1 cellular context compared by ENCODE assay signal in the genomic region with DNA sequence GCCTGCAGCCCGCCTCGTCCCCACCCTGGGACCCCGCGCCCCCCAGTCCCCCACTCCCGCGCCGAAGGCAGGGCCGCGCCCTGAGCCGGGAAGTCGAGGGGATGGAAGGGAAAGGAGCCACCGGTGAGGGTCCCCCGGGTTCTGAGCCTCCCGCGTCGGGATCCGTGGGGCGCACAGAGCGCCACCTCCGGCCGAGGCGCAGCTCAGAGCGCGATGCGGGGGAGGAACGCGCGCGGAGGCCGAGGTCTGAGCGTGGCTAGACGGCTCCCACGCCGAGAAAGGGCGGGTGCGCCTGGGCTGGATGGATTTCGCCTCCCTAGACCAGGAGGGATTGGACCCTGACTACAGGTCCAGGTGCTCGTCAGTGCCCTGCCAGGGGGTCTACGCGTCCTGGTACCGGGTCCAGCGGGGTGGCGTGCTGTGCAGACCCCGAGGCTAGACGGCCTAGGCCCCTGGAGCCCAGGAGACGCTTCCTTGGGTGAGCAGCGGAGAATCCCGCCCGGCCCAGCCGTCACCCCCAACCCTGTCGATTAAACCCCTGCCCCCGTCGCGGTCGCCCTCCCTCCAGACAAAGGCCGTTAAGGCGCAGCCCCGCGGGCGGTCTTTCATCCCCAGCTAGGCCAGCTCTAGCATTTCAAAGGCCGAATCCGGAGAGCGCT.
TF ChIP-seq lines count a peak whose summit lies in the region.

No MANE protein-coding gene starts in this region.

TF ChIP-seq in GM12878, 131 proteins besides CTCF, POLR2A, EP300 and RAD21 (continued from another document):
- TF ChIP-seq, protein P1, sequence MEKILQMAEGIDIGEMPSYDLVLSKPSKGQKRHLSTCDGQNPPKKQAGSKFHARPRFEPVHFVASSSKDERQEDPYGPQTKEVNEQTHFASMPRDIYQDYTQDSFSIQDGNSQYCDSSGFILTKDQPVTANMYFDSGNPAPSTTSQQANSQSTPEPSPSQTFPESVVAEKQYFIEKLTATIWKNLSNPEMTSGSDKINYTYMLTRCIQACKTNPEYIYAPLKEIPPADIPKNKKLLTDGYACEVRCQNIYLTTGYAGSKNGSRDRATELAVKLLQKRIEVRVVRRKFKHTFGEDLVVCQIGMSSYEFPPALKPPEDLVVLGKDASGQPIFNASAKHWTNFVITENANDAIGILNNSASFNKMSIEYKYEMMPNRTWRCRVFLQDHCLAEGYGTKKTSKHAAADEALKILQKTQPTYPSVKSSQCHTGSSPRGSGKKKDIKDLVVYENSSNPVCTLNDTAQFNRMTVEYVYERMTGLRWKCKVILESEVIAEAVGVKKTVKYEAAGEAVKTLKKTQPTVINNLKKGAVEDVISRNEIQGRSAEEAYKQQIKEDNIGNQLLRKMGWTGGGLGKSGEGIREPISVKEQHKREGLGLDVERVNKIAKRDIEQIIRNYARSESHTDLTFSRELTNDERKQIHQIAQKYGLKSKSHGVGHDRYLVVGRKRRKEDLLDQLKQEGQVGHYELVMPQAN (conservative IDR thresholded peaks at IDR 0.05), result 0 out of 2 replicates have a peak, but pooled peaks have one; percentile 7
- TF ChIP-seq, protein P2, sequence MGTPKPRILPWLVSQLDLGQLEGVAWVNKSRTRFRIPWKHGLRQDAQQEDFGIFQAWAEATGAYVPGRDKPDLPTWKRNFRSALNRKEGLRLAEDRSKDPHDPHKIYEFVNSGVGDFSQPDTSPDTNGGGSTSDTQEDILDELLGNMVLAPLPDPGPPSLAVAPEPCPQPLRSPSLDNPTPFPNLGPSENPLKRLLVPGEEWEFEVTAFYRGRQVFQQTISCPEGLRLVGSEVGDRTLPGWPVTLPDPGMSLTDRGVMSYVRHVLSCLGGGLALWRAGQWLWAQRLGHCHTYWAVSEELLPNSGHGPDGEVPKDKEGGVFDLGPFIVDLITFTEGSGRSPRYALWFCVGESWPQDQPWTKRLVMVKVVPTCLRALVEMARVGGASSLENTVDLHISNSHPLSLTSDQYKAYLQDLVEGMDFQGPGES (IDR thresholded peaks at IDR 0.05), result no peak
- no peak for TF ChIP-seq NBN (IDR thresholded peaks at IDR 0.05)
- no peak for TF ChIP-seq SPI1 (IDR thresholded peaks at IDR 0.05; ENCODE audit: borderline replicate concordance, insufficient read depth, low read depth, low read length)
- TF ChIP-seq, protein P3, sequence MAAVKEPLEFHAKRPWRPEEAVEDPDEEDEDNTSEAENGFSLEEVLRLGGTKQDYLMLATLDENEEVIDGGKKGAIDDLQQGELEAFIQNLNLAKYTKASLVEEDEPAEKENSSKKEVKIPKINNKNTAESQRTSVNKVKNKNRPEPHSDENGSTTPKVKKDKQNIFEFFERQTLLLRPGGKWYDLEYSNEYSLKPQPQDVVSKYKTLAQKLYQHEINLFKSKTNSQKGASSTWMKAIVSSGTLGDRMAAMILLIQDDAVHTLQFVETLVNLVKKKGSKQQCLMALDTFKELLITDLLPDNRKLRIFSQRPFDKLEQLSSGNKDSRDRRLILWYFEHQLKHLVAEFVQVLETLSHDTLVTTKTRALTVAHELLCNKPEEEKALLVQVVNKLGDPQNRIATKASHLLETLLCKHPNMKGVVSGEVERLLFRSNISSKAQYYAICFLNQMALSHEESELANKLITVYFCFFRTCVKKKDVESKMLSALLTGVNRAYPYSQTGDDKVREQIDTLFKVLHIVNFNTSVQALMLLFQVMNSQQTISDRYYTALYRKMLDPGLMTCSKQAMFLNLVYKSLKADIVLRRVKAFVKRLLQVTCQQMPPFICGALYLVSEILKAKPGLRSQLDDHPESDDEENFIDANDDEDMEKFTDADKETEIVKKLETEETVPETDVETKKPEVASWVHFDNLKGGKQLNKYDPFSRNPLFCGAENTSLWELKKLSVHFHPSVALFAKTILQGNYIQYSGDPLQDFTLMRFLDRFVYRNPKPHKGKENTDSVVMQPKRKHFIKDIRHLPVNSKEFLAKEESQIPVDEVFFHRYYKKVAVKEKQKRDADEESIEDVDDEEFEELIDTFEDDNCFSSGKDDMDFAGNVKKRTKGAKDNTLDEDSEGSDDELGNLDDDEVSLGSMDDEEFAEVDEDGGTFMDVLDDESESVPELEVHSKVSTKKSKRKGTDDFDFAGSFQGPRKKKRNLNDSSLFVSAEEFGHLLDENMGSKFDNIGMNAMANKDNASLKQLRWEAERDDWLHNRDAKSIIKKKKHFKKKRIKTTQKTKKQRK (IDR thresholded peaks at IDR 0.05; ENCODE audit: low read depth, low read length), result no peak
- peak; percentile 53; the same call in 1 of the 2 replicates for TF ChIP-seq BACH1 (IDR thresholded peaks at IDR 0.05; ENCODE audit: borderline replicate concordance)
- TF ChIP-seq NFYA (IDR thresholded peaks at IDR 0.05; ENCODE audit: borderline replicate concordance, low read depth, low read length), result no peak
- no peak for TF ChIP-seq ESRRA (IDR thresholded peaks at IDR 0.05; ENCODE audit: low read length)
- TF ChIP-seq NR2F1 (conservative IDR thresholded peaks at IDR 0.05), result no peak
TF ChIP-seq in GM12878: peak in this region for 7.
